Comparison of ENCODE assay signal across 14 cellular contexts in the genomic region with DNA sequence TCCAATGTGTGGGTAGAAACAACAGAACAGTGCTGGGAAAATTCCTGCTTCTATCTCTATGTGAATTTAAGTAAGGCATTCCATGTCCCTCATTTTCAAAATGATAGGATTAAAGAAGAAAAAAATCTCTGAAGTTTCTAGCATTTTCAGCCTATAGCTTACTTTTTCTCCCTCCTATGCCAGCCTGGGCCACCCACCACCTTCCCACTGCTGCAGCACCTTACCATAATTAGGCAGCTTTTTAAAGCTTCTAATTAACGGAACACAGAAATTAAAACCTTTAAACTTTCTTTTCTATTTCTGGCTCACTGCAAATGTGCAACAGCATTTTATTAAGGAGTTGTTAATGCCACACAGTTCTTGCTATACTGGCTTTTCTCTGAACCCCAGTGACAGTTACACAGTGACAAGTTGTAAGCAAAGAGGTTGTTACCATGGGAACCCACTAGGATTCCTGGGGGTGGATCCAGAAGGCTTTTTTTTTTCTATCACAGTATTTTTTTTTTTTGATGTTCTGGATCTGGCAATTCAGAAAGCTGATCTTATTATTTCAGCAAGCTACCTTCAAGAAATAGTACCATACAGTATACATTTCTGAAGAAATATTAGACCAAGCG. TPM values are rescaled to one million over a fixed set of nuclear protein-coding genes. Genes with fewer than 3 reads are reported as not detected.
DNase-seq lines count a peak whose midpoint lies in the region; ATAC-seq and TF ChIP-seq lines count a peak whose summit lies in the region.
"Had no signal": no experiment of that assay in that cellular context is flagged by ENCODE, and none has a peak within 500 bp of the region (broad histone marks: within the 10 kb centered on the region; RNA-seq: fewer than 3 reads in every experiment).

No MANE protein-coding gene starts in this region.

- no peak for ATAC-seq in activated T-cell treated with anti-CD3 and anti-CD28 coated beads, Interleukin-2, amount 50 U/mL, for 72 hours (replicated peaks in 1 of 2)
- no peak for ATAC-seq in activated T-cell treated with anti-CD3 and anti-CD28 coated beads, Interleukin-2, amount 50 U/mL, for 4 hours
- peak; percentile 43 to 68 (median 62) for ATAC-seq in right lobe of liver

- H3K9me3 Mint-ChIP-seq in activated T-cell treated with anti-CD3 and anti-CD28 coated beads, Interleukin-2, amount 50 U/mL, for 72 hours, result no peaks in the 10 kb centered on the region
- H3K9me3 Mint-ChIP-seq in activated T-cell treated with anti-CD3 and anti-CD28 coated beads, Interleukin-2, amount 50 U/mL, for 4 hours, result no peaks in the 10 kb centered on the region
- no peaks in the 10 kb centered on the region for H3K9me3 Mint-ChIP-seq in nephron progenitor cell

- H3K9me3 ChIP-seq in adipocyte (ENCODE audit: control insufficient read depth, low read length) (no peaks in the 10 kb centered on the region), right lobe of liver (no peaks in the 10 kb centered on the region), subcutaneous abdominal adipose tissue (ENCODE audit: control insufficient read depth in 5 of 5, low read length in 5 of 5) (no peaks in the 10 kb centered on the region), testis (no peaks in the 10 kb centered on the region)

- H3K4me3 ChIP-seq in adipocyte (ENCODE audit: low read length) (no peak overlapping the region), right lobe of liver (no peak overlapping the region), subcutaneous abdominal adipose tissue (ENCODE audit: low read depth in 1 of 5, low read length in 5 of 5) (no peak overlapping the region), testis (no peak overlapping the region)

- TF ChIP-seq POLR2A in right lobe of liver (IDR thresholded peaks at IDR 0.05) (no peak), testis (IDR thresholded peaks at IDR 0.05) (no peak)

- H3K4me3 Mint-ChIP-seq in activated T-cell treated with anti-CD3 and anti-CD28 coated beads, Interleukin-2, amount 50 U/mL, for 72 hours, result no peak overlapping the region
- H3K4me3 Mint-ChIP-seq in activated T-cell treated with anti-CD3 and anti-CD28 coated beads, Interleukin-2, amount 50 U/mL, for 4 hours, result no peak overlapping the region
- H3K4me3 Mint-ChIP-seq in nephron progenitor cell, result no peak overlapping the region

- TF ChIP-seq CTCF in right lobe of liver (IDR thresholded peaks at IDR 0.05), result no peak
- TF ChIP-seq CTCF in nephron progenitor cell (IDR thresholded peaks at IDR 0.05), result no peak
- TF ChIP-seq CTCF in testis (IDR thresholded peaks at IDR 0.05), result no peak

- DNase-seq in activated T-cell treated with anti-CD3 and anti-CD28 coated beads, Interleukin-2, amount 50 U/mL, for 72 hours, result no peak
- no peak for DNase-seq in activated T-cell treated with anti-CD3 and anti-CD28 coated beads, Interleukin-2, amount 50 U/mL, for 4 hours
- DNase-seq in adipocyte (ENCODE audit: low read depth) (peak; percentile 38), right lobe of liver (no peak), nephron progenitor cell (no peak), testis (no peak), NCI-H524 (lab: John Stamatoyannopoulos, UW) (no peak)
- DNase-seq: activated T-cell treated with anti-CD3 and anti-CD28 coated beads, Interleukin-2, amount 50 U/mL, for 1 hour; glutamatergic neuron; stimulated activated CD8-positive, alpha-beta memory T cell treated with anti-CD3 and anti-CD28 coated beads, Interleukin-4, amount 100 ng/mL, for 48 hours had no signal

- H3K4me1 Mint-ChIP-seq in activated T-cell treated with anti-CD3 and anti-CD28 coated beads, Interleukin-2, amount 50 U/mL, for 72 hours (ENCODE audit: low read depth), result peaks cover 60% of the 10 kb centered on the region
- peaks cover 47% of the 10 kb centered on the region for H3K4me1 Mint-ChIP-seq in activated T-cell treated with anti-CD3 and anti-CD28 coated beads, Interleukin-2, amount 50 U/mL, for 4 hours (ENCODE audit: low read depth)
- H3K4me1 Mint-ChIP-seq in nephron progenitor cell, result peaks cover 27% of the 10 kb centered on the region

- intact Hi-C loops in right lobe of liver (cut with DNase I), result no loop called here
- intact Hi-C loops in testis (cut with DNase I; ENCODE audit: low total_unique reads), result no loop called here

- no peaks in the 10 kb centered on the region for H3K27me3 ChIP-seq in adipocyte (replicated peaks; ENCODE audit: control insufficient read depth, insufficient read depth, low read length)
- H3K27me3 ChIP-seq in right lobe of liver, result no peaks in the 10 kb centered on the region
- no peaks in the 10 kb centered on the region for H3K27me3 ChIP-seq in subcutaneous abdominal adipose tissue (ENCODE audit: control insufficient read depth in 5 of 5, insufficient read depth in 4 of 5, low read length in 5 of 5)
- H3K27me3 ChIP-seq in testis, result no peaks in the 10 kb centered on the region

- H3K36me3 Mint-ChIP-seq in activated T-cell treated with anti-CD3 and anti-CD28 coated beads, Interleukin-2, amount 50 U/mL, for 72 hours (ENCODE audit: insufficient read depth in 2 of 2), result peaks cover 0 to 7% of the 10 kb centered on the region in 2 donors
- peaks cover 15% of the 10 kb centered on the region for H3K36me3 Mint-ChIP-seq in activated T-cell treated with anti-CD3 and anti-CD28 coated beads, Interleukin-2, amount 50 U/mL, for 4 hours (ENCODE audit: insufficient read depth)
- H3K36me3 Mint-ChIP-seq in nephron progenitor cell (ENCODE audit: low read depth), result peaks cover 30% of the 10 kb centered on the region

- peak overlapping the region; percentile 76 for H3K27ac Mint-ChIP-seq in activated T-cell treated with anti-CD3 and anti-CD28 coated beads, Interleukin-2, amount 50 U/mL, for 72 hours
- no peak overlapping the region for H3K27ac Mint-ChIP-seq in nephron progenitor cell

- H3K36me3 ChIP-seq in adipocyte (ENCODE audit: control insufficient read depth, insufficient read depth, low read length, severe bottlenecking), result peaks cover 8% of the 10 kb centered on the region
- H3K36me3 ChIP-seq in right lobe of liver, result no peaks in the 10 kb centered on the region
- H3K36me3 ChIP-seq in subcutaneous abdominal adipose tissue (ENCODE audit: control insufficient read depth in 5 of 5, insufficient read depth in 5 of 5, low read length in 5 of 5), result peaks cover 0 to 2% (median 0%) of the 10 kb centered on the region in 5 donors
- no peaks in the 10 kb centered on the region for H3K36me3 ChIP-seq in testis (ENCODE audit: low read depth, missing control alignments)

- H3K9ac ChIP-seq in adipocyte (ENCODE audit: low read length) (peak overlapping the region; percentile 18), subcutaneous abdominal adipose tissue (ENCODE audit: low read length in 5 of 5) (peak overlapping the region in 2 of 5 donors; percentile 35 to 72)

- WGBS in right lobe of liver (ENCODE audit: insufficient coverage, low coverage, low lambda C conversion rate, missing lambda C conversion rate), result 67% methylated on average over 2 of the region's 2 CpGs
- WGBS in testis, 2 donors, result 72% methylated on average over 2 of the region's 2 CpGs

- H3K27ac ChIP-seq in right lobe of liver, result peak overlapping the region in 2 of 3 donors; percentile 21 to 45
- peak overlapping the region; percentile 85 for H3K27ac ChIP-seq in subcutaneous abdominal adipose tissue (ENCODE audit: low read depth, low read length)
- H3K27ac ChIP-seq in testis, result no peak overlapping the region
- H3K27ac ChIP-seq: VCaP had no signal

- H3K27me3 Mint-ChIP-seq in activated T-cell treated with anti-CD3 and anti-CD28 coated beads, Interleukin-2, amount 50 U/mL, for 72 hours (ENCODE audit: low read depth), result no peaks in the 10 kb centered on the region
- no peaks in the 10 kb centered on the region for H3K27me3 Mint-ChIP-seq in activated T-cell treated with anti-CD3 and anti-CD28 coated beads, Interleukin-2, amount 50 U/mL, for 4 hours (ENCODE audit: low read depth)
- H3K27me3 Mint-ChIP-seq in nephron progenitor cell (ENCODE audit: low read depth, poor library complexity), result no peaks in the 10 kb centered on the region

- H3K4me1 ChIP-seq in adipocyte (ENCODE audit: control insufficient read depth, insufficient read depth, low read length) (peaks cover 51% of the 10 kb centered on the region), right lobe of liver (peaks cover 0 to 39% (median 8%) of the 10 kb centered on the region in 4 donors), subcutaneous abdominal adipose tissue (ENCODE audit: control insufficient read depth in 5 of 5, insufficient read depth in 5 of 5, low read length in 5 of 5) (peaks cover 4 to 51% (median 35%) of the 10 kb centered on the region in 5 donors), testis (peaks cover 37% of the 10 kb centered on the region)

RNA-seq across cellular contexts. Expression of gene CELF1, which starts 20.2 kb away (rescaled TPM):
- 100 to 1,000 TPM; 128 to 149 TPM for total RNA-seq in activated T-cell treated with anti-CD3 and anti-CD28 coated beads, Interleukin-2, amount 50 U/mL, for 72 hours
- total RNA-seq in activated T-cell treated with anti-CD3 and anti-CD28 coated beads, Interleukin-2, amount 50 U/mL, for 4 hours, result 100 to 1,000 TPM; 186 to 199 (median 190) TPM
- 10 to 100 TPM; 66.3 to 86.5 (median 71.7) TPM for total RNA-seq in right lobe of liver
- 100 to 1,000 TPM; 193 to 208 TPM for total RNA-seq in testis
- 74.3 TPM for polyA plus RNA-seq in testis (ENCODE audit: insufficient read depth, low read depth, low replicate concordance)

RNA-seq across cellular contexts. Expression of gene PTPMT1, which starts 32.7 kb away (rescaled TPM):
- 10 to 100 TPM; 37.0 to 40.1 TPM for total RNA-seq in activated T-cell treated with anti-CD3 and anti-CD28 coated beads, Interleukin-2, amount 50 U/mL, for 72 hours
- total RNA-seq in activated T-cell treated with anti-CD3 and anti-CD28 coated beads, Interleukin-2, amount 50 U/mL, for 4 hours, result 10 to 100 TPM; 47.1 to 54.7 (median 48.8) TPM
- 100 to 1,000 TPM in 1 of 6 experiments, 10 to 100 TPM in 5; 14.7 to 118 (median 20.5) TPM for total RNA-seq in right lobe of liver
- 100 to 1,000 TPM; 204 to 239 TPM for total RNA-seq in testis
- polyA plus RNA-seq in testis (ENCODE audit: insufficient read depth, low read depth, low replicate concordance), result 172 TPM

RNA-seq across cellular contexts. Expression of gene KBTBD4, which starts 46.1 kb away (rescaled TPM):
- 10 to 100 TPM; 17.2 to 18.6 TPM for total RNA-seq in activated T-cell treated with anti-CD3 and anti-CD28 coated beads, Interleukin-2, amount 50 U/mL, for 72 hours
- 10 to 100 TPM; 19.6 to 24.7 (median 21.5) TPM for total RNA-seq in activated T-cell treated with anti-CD3 and anti-CD28 coated beads, Interleukin-2, amount 50 U/mL, for 4 hours
- total RNA-seq in right lobe of liver (1 to 10 TPM; 6.5 to 9.2 (median 7.3) TPM), testis (10 to 100 TPM; 27.8 to 35.5 TPM)
- polyA plus RNA-seq in testis (ENCODE audit: insufficient read depth, low read depth, low replicate concordance), result 35.9 TPM

RNA-seq across cellular contexts. Expression of gene NDUFS3, which starts 46.2 kb away (rescaled TPM):
- total RNA-seq in activated T-cell treated with anti-CD3 and anti-CD28 coated beads, Interleukin-2, amount 50 U/mL, for 72 hours, result 10 to 100 TPM; 78.9 to 84.2 TPM
- total RNA-seq in activated T-cell treated with anti-CD3 and anti-CD28 coated beads, Interleukin-2, amount 50 U/mL, for 4 hours, result 100 to 1,000 TPM; 164 to 174 (median 170) TPM
- total RNA-seq in right lobe of liver, result 10 to 100 TPM; 53.3 to 64.1 (median 58.2) TPM
- 10 to 100 TPM; 69.8 to 88.5 TPM for total RNA-seq in testis
- polyA plus RNA-seq in testis (ENCODE audit: insufficient read depth, low read depth, low replicate concordance), result 121 TPM

RNA-seq across cellular contexts. Expression of gene FAM180B, which starts 53.8 kb away (rescaled TPM):
- total RNA-seq in activated T-cell treated with anti-CD3 and anti-CD28 coated beads, Interleukin-2, amount 50 U/mL, for 72 hours, result under 1 TPM; 0.16 to 0.24 TPM
- total RNA-seq in activated T-cell treated with anti-CD3 and anti-CD28 coated beads, Interleukin-2, amount 50 U/mL, for 4 hours, result under 1 TPM in 1 of 3 donors, not detected in 2; 0.13 TPM
- total RNA-seq in right lobe of liver, result not detected
- total RNA-seq in testis, result not detected
- 1.1 TPM for polyA plus RNA-seq in testis (ENCODE audit: insufficient read depth, low read depth, low replicate concordance)
- total RNA-seq: dermis microvascular lymphatic vessel endothelial cell had no signal
- polyA plus RNA-seq: AG04450 had no signal

Comparison
In these comparisons a context has a peak if more than half of its experiments do, and no peak if none do; other contexts are left out.
1. ATAC-seq: peak in right lobe of liver (4 of 4); none in activated T-cell treated with anti-CD3 and anti-CD28 coated beads, Interleukin-2, amount 50 U/mL, for 72 hours (0 of 2) and activated T-cell treated with anti-CD3 and anti-CD28 coated beads, Interleukin-2, amount 50 U/mL, for 4 hours (0 of 2).
2. H3K27ac ChIP-seq: peak in right lobe of liver (2 of 3) and subcutaneous abdominal adipose tissue (single experiment); none in testis (0 of 2).